Comparison of ENCODE assay signal across 16 cellular contexts in genomic region chr10:86284355-86285105, GRCh38.
DNase-seq lines count a peak whose midpoint lies in the region; ATAC-seq and TF ChIP-seq lines count a peak whose summit lies in the region.
"Had no signal": no experiment of that assay in that cellular context is flagged by ENCODE, and none has a peak within 500 bp of the region (broad histone marks: within the 10 kb centered on the region; RNA-seq: fewer than 3 reads in every experiment).

No MANE protein-coding gene starts in this region.

- H3K36me3 ChIP-seq in colonic mucosa (no peaks in the 10 kb centered on the region), lung (ENCODE audit: control insufficient read depth in 2 of 2, insufficient read depth in 2 of 2, low read length in 2 of 2) (no peaks in the 10 kb centered on the region), SK-N-SH (replicated peaks in 1 of 2; ENCODE audit: control insufficient read depth in 1 of 2, insufficient read depth in 2 of 2, low read length in 1 of 2) (no peaks in the 10 kb centered on the region)
- H3K36me3 ChIP-seq in effector memory CD4-positive, alpha-beta T cell (ENCODE audit: control insufficient read depth, insufficient read depth, low read length) = no peaks in the 10 kb centered on the region
- H3K36me3 ChIP-seq: Peyer's patch had no signal

- H3K36me3 Mint-ChIP-seq in activated CD8-positive, alpha-beta memory T cell treated with anti-CD3 and anti-CD28 coated beads, Interleukin-2, amount 10 ng/mL, durations not matched to agents 7 days and 5 days = no peaks in the 10 kb centered on the region

- no peak for TF ChIP-seq EP300 in SK-N-SH (IDR thresholded peaks at IDR 0.05; ENCODE audit: borderline replicate concordance in 1 of 2, low read depth in 1 of 2, low read length in 1 of 2)

- H3K27me3 Mint-ChIP-seq in activated CD8-positive, alpha-beta memory T cell treated with anti-CD3 and anti-CD28 coated beads, Interleukin-2, amount 10 ng/mL, durations not matched to agents 7 days and 5 days = no peaks in the 10 kb centered on the region

- no peaks in the 10 kb centered on the region for H3K9me2 ChIP-seq in SK-N-SH

- no peak for ATAC-seq in activated CD8-positive, alpha-beta memory T cell treated with anti-CD3 and anti-CD28 coated beads, Interleukin-2, amount 10 ng/mL, durations not matched to agents 7 days and 5 days
- no peak for ATAC-seq in lung (ENCODE audit: insufficient read depth, low FRiP score)
- ATAC-seq in GM18867 (IDR thresholded peaks at IDR 0.05; ENCODE audit: unreplicated experiment) = no peak
- ATAC-seq: GM12878, HCT116 had no signal

- POLR2A ChIA-PET in SK-N-SH (lab: Yijun Ruan, JAX) = no interaction called here

- TF ChIP-seq RAD21 in SK-N-SH (IDR thresholded peaks at IDR 0.05; ENCODE audit: low read length) = no peak

- H3K27me3 ChIP-seq in colonic mucosa = no peaks in the 10 kb centered on the region
- no peaks in the 10 kb centered on the region for H3K27me3 ChIP-seq in lung (ENCODE audit: control insufficient read depth, insufficient read depth)
- no peaks in the 10 kb centered on the region for H3K27me3 ChIP-seq in SK-N-SH (ENCODE audit: insufficient read depth)
- H3K27me3 ChIP-seq in effector memory CD4-positive, alpha-beta T cell (replicated peaks; ENCODE audit: control insufficient read depth, insufficient read depth, low read length, poor library complexity, severe bottlenecking) = peaks cover 4% of the 10 kb centered on the region
- H3K27me3 ChIP-seq: Peyer's patch had no signal

- CTCF ChIA-PET in activated CD8-positive, alpha-beta memory T cell treated with anti-CD3 and anti-CD28 coated beads, Interleukin-2, amount 10 ng/mL, durations not matched to agents 7 days and 5 days (lab: Charles Lee) = no interaction called here
- CTCF ChIA-PET in SK-N-SH (lab: Yijun Ruan, JAX) = interaction anchor here (1.0 kb wide), 1 partner anchor 65 kb away, joined by 3 read pairs; no protein-coding TSS in a partner anchor

- H3K79me2 ChIP-seq in SK-N-SH (ENCODE audit: insufficient read depth) = no peaks in the 10 kb centered on the region

- peak; percentile 29 for DNase-seq in activated CD8-positive, alpha-beta memory T cell treated with anti-CD3 and anti-CD28 coated beads, Interleukin-2, amount 10 ng/mL, durations not matched to agents 7 days and 5 days
- no peak for DNase-seq in activated CD8-positive, alpha-beta memory T cell treated with anti-CD3 and anti-CD28 coated beads, Interleukin-2, amount 50 U/mL, for 48 hours
- DNase-seq in colonic mucosa (peak; percentile 4), lung (ENCODE audit: low spot score) (peak; percentile 1), substantia nigra (lab: John Stamatoyannopoulos, UW) (peak in 1 of 49 donors; percentile 13), SK-N-SH (no peak)
- DNase-seq in effector memory CD4-positive, alpha-beta T cell = no peak
- DNase-seq: DMS53, IMR-90, Kasumi-1, NCI-H1930, NCI-H2171 had no signal

- 68 to 74% methylated on average over 11 of the region's 11 CpGs for WGBS in lung, 2 donors
- WGBS in SK-N-SH (ENCODE audit: low lambda C conversion rate) = 16% methylated on average over 5 of the region's 11 CpGs

- no peak overlapping the region for H2AFZ ChIP-seq in SK-N-SH (ENCODE audit: low read depth)

- H3K4me3 Mint-ChIP-seq in activated CD8-positive, alpha-beta memory T cell treated with anti-CD3 and anti-CD28 coated beads, Interleukin-2, amount 10 ng/mL, durations not matched to agents 7 days and 5 days = no peak overlapping the region

- no peaks in the 10 kb centered on the region for H3K9me3 Mint-ChIP-seq in activated CD8-positive, alpha-beta memory T cell treated with anti-CD3 and anti-CD28 coated beads, Interleukin-2, amount 10 ng/mL, durations not matched to agents 7 days and 5 days (ENCODE audit: low read depth)

- H3K4me3 ChIP-seq in colonic mucosa (no peak overlapping the region), lung (no peak overlapping the region), SK-N-SH (ENCODE audit: low read depth in 2 of 2, low read length in 1 of 2) (no peak overlapping the region)
- H3K4me3 ChIP-seq in effector memory CD4-positive, alpha-beta T cell (ENCODE audit: insufficient read depth, low read depth, low read length, poor library complexity, severe bottlenecking) = no peak overlapping the region
- H3K4me3 ChIP-seq: GM12878, Peyer's patch had no signal

- TF ChIP-seq CTCF in colonic mucosa (IDR thresholded peaks at IDR 0.05) = no peak
- TF ChIP-seq CTCF in lung (IDR thresholded peaks at IDR 0.05; ENCODE audit: control extremely low read depth, extremely low read depth) = no peak
- no peak for TF ChIP-seq CTCF in SK-N-SH (IDR thresholded peaks at IDR 0.05)

- H3K9me3 ChIP-seq in colonic mucosa (no peaks in the 10 kb centered on the region), lung (ENCODE audit: control insufficient read depth in 2 of 2, insufficient read depth in 1 of 2, low read length in 1 of 2) (peaks cover 0 to 1% of the 10 kb centered on the region in 2 donors), SK-N-SH (no peaks in the 10 kb centered on the region)
- no peaks in the 10 kb centered on the region for H3K9me3 ChIP-seq in effector memory CD4-positive, alpha-beta T cell (ENCODE audit: control insufficient read depth, low read length)
- H3K9me3 ChIP-seq: Peyer's patch had no signal

- H3F3A ChIP-seq in SK-N-SH (replicated peaks; ENCODE audit: insufficient read depth) = no peaks in the 10 kb centered on the region

- H3K4me1 Mint-ChIP-seq in activated CD8-positive, alpha-beta memory T cell treated with anti-CD3 and anti-CD28 coated beads, Interleukin-2, amount 10 ng/mL, durations not matched to agents 7 days and 5 days = no peaks in the 10 kb centered on the region

- H3K9ac ChIP-seq in colonic mucosa (ENCODE audit: low read depth in 2 of 2, low read length in 2 of 2) (no peak overlapping the region), SK-N-SH (no peak overlapping the region)

- H3K4me1 ChIP-seq in colonic mucosa (no peaks in the 10 kb centered on the region), lung (ENCODE audit: control insufficient read depth in 2 of 2, insufficient read depth in 2 of 2, low read length in 2 of 2) (no peaks in the 10 kb centered on the region), SK-N-SH (ENCODE audit: control insufficient read depth in 1 of 2, insufficient read depth in 2 of 2, low read depth in 1 of 2, low read length in 1 of 2) (peaks cover 0 to 29% of the 10 kb centered on the region in 2 experiments; a peak in 1 of 4 replicates)
- H3K4me1 ChIP-seq in effector memory CD4-positive, alpha-beta T cell (ENCODE audit: control insufficient read depth, insufficient read depth, low read length, poor library complexity, severe bottlenecking) = no peaks in the 10 kb centered on the region
- H3K4me1 ChIP-seq: Peyer's patch had no signal

- intact Hi-C loops in colonic mucosa (cut with DNase I) = no loop called here

- no peak overlapping the region for H3K27ac Mint-ChIP-seq in activated CD8-positive, alpha-beta memory T cell treated with anti-CD3 and anti-CD28 coated beads, Interleukin-2, amount 10 ng/mL, durations not matched to agents 7 days and 5 days

- no peaks in the 10 kb centered on the region for H4K20me1 ChIP-seq in SK-N-SH (ENCODE audit: insufficient read depth)

- H3K4me2 ChIP-seq in SK-N-SH = no peak overlapping the region

- H3K27ac ChIP-seq in colonic mucosa (no peak overlapping the region), lung (ENCODE audit: low read depth in 1 of 2, low read length in 1 of 2) (no peak overlapping the region), substantia nigra (ENCODE audit: low read depth, low read length, poor library complexity, severe bottlenecking) (peak overlapping the region; percentile 68), SK-N-SH (ENCODE audit: low read depth in 2 of 2, low read length in 1 of 2) (peak overlapping the region in 1 of 2 experiments; percentile 70; a peak in 2 of 4 replicates)
- no peak overlapping the region for H3K27ac ChIP-seq in effector memory CD4-positive, alpha-beta T cell (ENCODE audit: insufficient read depth, low read length, poor library complexity, severe bottlenecking)
- H3K27ac ChIP-seq: Peyer's patch had no signal

TF ChIP-seq in SK-N-SH, 30 proteins besides CTCF, POLR2A, EP300 and RAD21:
- TF ChIP-seq SMC3 (IDR thresholded peaks at IDR 0.05; ENCODE audit: low read depth, low read length) (no peak), SIN3A (IDR thresholded peaks at IDR 0.05; ENCODE audit: borderline replicate concordance, low read depth, low read length) (no peak), RCOR1 (IDR thresholded peaks at IDR 0.05; ENCODE audit: low read length) (no peak), TEAD4 (IDR thresholded peaks at IDR 0.05; ENCODE audit: borderline replicate concordance, insufficient read depth) (no peak), TAF1 (IDR thresholded peaks at IDR 0.05; ENCODE audit: borderline replicate concordance, low read depth, low read length) (no peak), POLR2AphosphoS5 (IDR thresholded peaks at IDR 0.05; ENCODE audit: low read depth, low read length) (no peak), RXRA (IDR thresholded peaks at IDR 0.05; ENCODE audit: borderline replicate concordance, low read depth) (no peak), NRF1 (IDR thresholded peaks at IDR 0.05; ENCODE audit: low read depth, low read length) (no peak)
- TF ChIP-seq, protein P1, sequence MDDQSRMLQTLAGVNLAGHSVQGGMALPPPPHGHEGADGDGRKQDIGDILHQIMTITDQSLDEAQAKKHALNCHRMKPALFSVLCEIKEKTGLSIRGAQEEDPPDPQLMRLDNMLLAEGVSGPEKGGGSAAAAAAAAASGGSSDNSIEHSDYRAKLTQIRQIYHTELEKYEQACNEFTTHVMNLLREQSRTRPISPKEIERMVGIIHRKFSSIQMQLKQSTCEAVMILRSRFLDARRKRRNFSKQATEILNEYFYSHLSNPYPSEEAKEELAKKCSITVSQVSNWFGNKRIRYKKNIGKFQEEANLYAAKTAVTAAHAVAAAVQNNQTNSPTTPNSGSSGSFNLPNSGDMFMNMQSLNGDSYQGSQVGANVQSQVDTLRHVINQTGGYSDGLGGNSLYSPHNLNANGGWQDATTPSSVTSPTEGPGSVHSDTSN (IDR thresholded peaks at IDR 0.05) = no peak

Comparison
In these comparisons a context has a peak if more than half of its experiments do, and no peak if none do; other contexts are left out.
1. DNase-seq: peak in activated CD8-positive, alpha-beta memory T cell treated with anti-CD3 and anti-CD28 coated beads, Interleukin-2, amount 10 ng/mL, durations not matched to agents 7 days and 5 days (single experiment), colonic mucosa (single experiment) and lung (single experiment); none in activated CD8-positive, alpha-beta memory T cell treated with anti-CD3 and anti-CD28 coated beads, Interleukin-2, amount 50 U/mL, for 48 hours (single experiment), SK-N-SH (single experiment) and effector memory CD4-positive, alpha-beta T cell (0 of 3).